ENCODE assay signal across 19 cellular contexts in genomic region chr9:126154182-126154827, GRCh38.
A peak's percentile ranks its signal among the peaks of the same experiment; 100 is the strongest.
DNase-seq lines count a peak whose midpoint lies in the region; TF ChIP-seq lines count a peak whose summit lies in the region.
"Had no signal": no experiment of that assay in that cellular context is flagged by ENCODE, and none has a peak within 500 bp of the region (broad histone marks: within the 10 kb centered on the region; RNA-seq: fewer than 3 reads in every experiment).

No MANE protein-coding gene starts in this region.

- TF ChIP-seq POLR2A in lower leg skin (IDR thresholded peaks at IDR 0.05), result no peak
- TF ChIP-seq POLR2A in esophagus squamous epithelium (IDR thresholded peaks at IDR 0.05), result no peak

- peaks cover 0 to 57% (median 0%) of the 10 kb centered on the region in 4 donors for H3K27me3 ChIP-seq in esophagus squamous epithelium
- H3K27me3 ChIP-seq: SJCRH30 had no signal

- 80 to 85% methylated on average over 9 to 10 of the region's 10 CpGs for WGBS in lower leg skin, 2 donors
- WGBS in esophagus squamous epithelium, 2 donors, result 67 to 91% methylated on average over 7 to 10 of the region's 10 CpGs

- TF ChIP-seq CTCF in lower leg skin (IDR thresholded peaks at IDR 0.05) (no peak), esophagus squamous epithelium (IDR thresholded peaks at IDR 0.05) (no peak)

- DNase-seq in D341Med (ENCODE audit: low spot score) (peak; percentile 13), lower leg skin (ENCODE audit: low spot score in 2 of 2) (peak; percentile 7 to 49), NCI-H146 (lab: John Stamatoyannopoulos, UW) (no peak), esophagus squamous epithelium (lab: John Stamatoyannopoulos, UW) (no peak), HCEC 1CT (no peak), superior temporal gyrus (ENCODE audit: extremely low spot score) (no peak)
- peak; percentile 32 for DNase-seq in activated CD8-positive, alpha-beta memory T cell treated with anti-CD3 and anti-CD28 coated beads, Interleukin-2, amount 50 U/mL, for 48 hours
- DNase-seq in stimulated activated CD8-positive, alpha-beta memory T cell treated with anti-CD3 and anti-CD28 coated beads, Interleukin-4, amount 100 ng/mL, for 48 hours, result peak; percentile 6
- DNase-seq: ACHN; CD4-positive, alpha-beta memory T cell; DND-41; KG1; NCI-H1436; NCI-H2029 treated with DMSO at 0.1 percent for 48 hours; NCI-H2171 treated with DMSO at 0.1 percent for 48 hours; NCI-H774; PC-9; SJCRH30 had no signal

- no peaks in the 10 kb centered on the region for H3K4me1 ChIP-seq in esophagus squamous epithelium

- no peaks in the 10 kb centered on the region for H3K9me3 ChIP-seq in esophagus squamous epithelium
- H3K9me3 ChIP-seq: SJCRH30 had no signal

- H3K4me3 ChIP-seq in lower leg skin (ENCODE audit: low read depth, poor library complexity, severe bottlenecking) (no peak overlapping the region), esophagus squamous epithelium (no peak overlapping the region)
- H3K4me3 ChIP-seq: GM23338, PC-9, SJCRH30 had no signal

- intact Hi-C loops in lower leg skin (cut with DNase I; ENCODE audit: low total_unique reads), result no loop called here
- intact Hi-C loops in esophagus squamous epithelium (cut with DNase I), result no loop called here

- H3K27ac ChIP-seq in esophagus squamous epithelium, result no peak overlapping the region
- H3K27ac ChIP-seq: PC-9, SJCRH30 had no signal

- H3K36me3 ChIP-seq in esophagus squamous epithelium, result no peaks in the 10 kb centered on the region
- H3K36me3 ChIP-seq: SJCRH30 had no signal

Comparison
In these comparisons a context has a peak if more than half of its experiments do, and no peak if none do; other contexts are left out.
1. DNase-seq: peak in D341Med (single experiment), activated CD8-positive, alpha-beta memory T cell treated with anti-CD3 and anti-CD28 coated beads, Interleukin-2, amount 50 U/mL, for 48 hours (single experiment), lower leg skin (2 of 2) and stimulated activated CD8-positive, alpha-beta memory T cell treated with anti-CD3 and anti-CD28 coated beads, Interleukin-4, amount 100 ng/mL, for 48 hours (single experiment); none in NCI-H146 (single experiment), esophagus squamous epithelium (single experiment), HCEC 1CT (single experiment) and superior temporal gyrus (single experiment).